Comparison of ENCODE assay signal across 9 cellular contexts in genomic region chr9:93133641-93134017, GRCh38. TPM values are rescaled to one million over a fixed set of nuclear protein-coding genes. Genes with fewer than 3 reads are reported as not detected.
DNase-seq lines count a peak whose midpoint lies in the region; ATAC-seq, FAIRE-seq and TF ChIP-seq lines count a peak whose summit lies in the region.
"Had no signal": no experiment of that assay in that cellular context is flagged by ENCODE, and none has a peak within 500 bp of the region (broad histone marks: within the 10 kb centered on the region; RNA-seq: fewer than 3 reads in every experiment).

No MANE protein-coding gene starts in this region.

- FAIRE-seq in H54 (lab: Jason Lieb, UNC), result no peak
- FAIRE-seq: islet of Langerhans had no signal

- DNase-seq in GM04504 (ENCODE audit: low read depth) (peak; percentile 60), H54 (ENCODE audit: insufficient read length, low spot score) (peak; percentile 86), WTC11 (ENCODE audit: low spot score) (peak; percentile 58), colonic mucosa (peak; percentile 81), left kidney (ENCODE audit: low read depth, low spot score) (peak; percentile 89), NCI-H526 treated with DMSO at 0.1 percent for 48 hours (lab: John Stamatoyannopoulos, UW) (no peak)
- DNase-seq in stimulated activated CD4-positive, alpha-beta T cell treated with anti-CD3 and anti-CD28 coated beads, Interleukin-4, amount 100 ng/mL, for 1 hour, result peak; percentile 47

- ATAC-seq in WTC11, result peak; percentile 25

- peak overlapping the region; percentile 92 for H2AFZ ChIP-seq in Loucy (ENCODE audit: low read length)

- H3K9me3 ChIP-seq in Loucy (ENCODE audit: insufficient read depth, low read depth, low read length), result no peaks in the 10 kb centered on the region
- H3K9me3 ChIP-seq in colonic mucosa, result no peaks in the 10 kb centered on the region

- peaks cover 20% of the 10 kb centered on the region for H3K27me3 Mint-ChIP-seq in WTC11 (ENCODE audit: low read depth)

- H3K36me3 ChIP-seq in Loucy (ENCODE audit: insufficient read depth, low read length) (no peaks in the 10 kb centered on the region), colonic mucosa (no peaks in the 10 kb centered on the region)

- peak overlapping the region; percentile 79 for H3K4me3 Mint-ChIP-seq in WTC11

- no peak overlapping the region for H3K27ac Mint-ChIP-seq in WTC11

- H3K27ac ChIP-seq in colonic mucosa, result peak overlapping the region; percentile 83

- intact Hi-C loops in colonic mucosa (cut with DNase I), result no loop called here

- peak overlapping the region; percentile 87 for H3K4me2 ChIP-seq in Loucy (ENCODE audit: low read depth, low read length, poor library complexity, severe bottlenecking)

- POLR2A ChIA-PET in WTC11 (lab: Charles Lee), result interaction anchor here (0.5 to 1.3 kb wide), 4 partner anchors 11 to 190 kb away, joined by 3 to 4 read pairs (median 4); no protein-coding TSS in a partner anchor

- H4K20me1 ChIP-seq in Loucy (ENCODE audit: insufficient read depth, low read length, poor library complexity, severe bottlenecking), result no peaks in the 10 kb centered on the region

- TF ChIP-seq POLR2A in H54 (IDR thresholded peaks at IDR 0.05; ENCODE audit: low read depth, low read length), result no peak

- H3F3A ChIP-seq in Loucy (ENCODE audit: low read depth), result no peaks in the 10 kb centered on the region

- H3K4me3 ChIP-seq in Loucy (ENCODE audit: low read length, poor library complexity, severe bottlenecking) (peak overlapping the region; percentile 77), colonic mucosa (peak overlapping the region; percentile 71)

- no peak for TF ChIP-seq CTCF in Loucy (conservative IDR thresholded peaks at IDR 0.05; ENCODE audit: low read length)
- no peak for TF ChIP-seq CTCF in WTC11 (IDR thresholded peaks at IDR 0.05)
- TF ChIP-seq CTCF in colonic mucosa (IDR thresholded peaks at IDR 0.05), result no peak

- H3K4me1 Mint-ChIP-seq in WTC11, result peaks cover 30% of the 10 kb centered on the region

- peaks cover 3% of the 10 kb centered on the region for H3K9me3 Mint-ChIP-seq in WTC11

- H3K27me3 ChIP-seq in Loucy (ENCODE audit: insufficient read depth, low read length, poor library complexity, severe bottlenecking), result no peaks in the 10 kb centered on the region
- H3K27me3 ChIP-seq in colonic mucosa, result no peaks in the 10 kb centered on the region

- no peaks in the 10 kb centered on the region for H3K9me2 ChIP-seq in Loucy (replicated peaks; ENCODE audit: low read depth, low read length)

- CTCF ChIA-PET in WTC11 (lab: Charles Lee), result interaction anchor here (0.6 to 2.6 kb wide), 12 partner anchors 10 to 171 kb away, joined by 3 to 19 read pairs (median 5); no protein-coding TSS in a partner anchor

- H3K79me2 ChIP-seq in Loucy (ENCODE audit: insufficient read depth, low read length), result no peaks in the 10 kb centered on the region

- peak overlapping the region; percentile 66 for H3K9ac ChIP-seq in Loucy (ENCODE audit: low read depth, low read length, poor library complexity, severe bottlenecking)
- peak overlapping the region; percentile 59 to 95 for H3K9ac ChIP-seq in colonic mucosa (ENCODE audit: low read depth in 2 of 2, low read length in 2 of 2)

- H3K4me1 ChIP-seq in Loucy (ENCODE audit: insufficient read depth, low read length, poor library complexity, severe bottlenecking), result peaks cover 14% of the 10 kb centered on the region
- peaks cover 23% of the 10 kb centered on the region for H3K4me1 ChIP-seq in colonic mucosa

- H3K36me3 Mint-ChIP-seq in WTC11, result no peaks in the 10 kb centered on the region

TF ChIP-seq in WTC11, 78 proteins besides CTCF, POLR2A, EP300 and RAD21 (continues in another document):
- no peak for TF ChIP-seq FOXJ3 (CRISPR knock-in tag; IDR thresholded peaks at IDR 0.05; ENCODE audit: borderline replicate concordance)
- TF ChIP-seq ZNF219 (CRISPR knock-in tag; IDR thresholded peaks at IDR 0.05; ENCODE audit: borderline replicate concordance), result no peak
- no peak for TF ChIP-seq SOX15 (CRISPR knock-in tag; IDR thresholded peaks at IDR 0.05)
- TF ChIP-seq ZNF396 (CRISPR knock-in tag; IDR thresholded peaks at IDR 0.05; ENCODE audit: borderline replicate concordance), result no peak
- no peak for TF ChIP-seq ZNF671 (CRISPR knock-in tag; IDR thresholded peaks at IDR 0.05)
- TF ChIP-seq FOXP4 (CRISPR knock-in tag; IDR thresholded peaks at IDR 0.05), result no peak
- peak; percentile 85 for TF ChIP-seq GABPB1 (CRISPR knock-in tag; IDR thresholded peaks at IDR 0.05)
- TF ChIP-seq, protein P1, sequence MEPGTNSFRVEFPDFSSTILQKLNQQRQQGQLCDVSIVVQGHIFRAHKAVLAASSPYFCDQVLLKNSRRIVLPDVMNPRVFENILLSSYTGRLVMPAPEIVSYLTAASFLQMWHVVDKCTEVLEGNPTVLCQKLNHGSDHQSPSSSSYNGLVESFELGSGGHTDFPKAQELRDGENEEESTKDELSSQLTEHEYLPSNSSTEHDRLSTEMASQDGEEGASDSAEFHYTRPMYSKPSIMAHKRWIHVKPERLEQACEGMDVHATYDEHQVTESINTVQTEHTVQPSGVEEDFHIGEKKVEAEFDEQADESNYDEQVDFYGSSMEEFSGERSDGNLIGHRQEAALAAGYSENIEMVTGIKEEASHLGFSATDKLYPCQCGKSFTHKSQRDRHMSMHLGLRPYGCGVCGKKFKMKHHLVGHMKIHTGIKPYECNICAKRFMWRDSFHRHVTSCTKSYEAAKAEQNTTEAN (CRISPR knock-in tag; IDR thresholded peaks at IDR 0.05), result no peak
- peak; percentile 53; the same call in 1 of the 2 replicates for TF ChIP-seq RELA (CRISPR knock-in tag; IDR thresholded peaks at IDR 0.05; ENCODE audit: borderline replicate concordance)
- TF ChIP-seq, protein P2, sequence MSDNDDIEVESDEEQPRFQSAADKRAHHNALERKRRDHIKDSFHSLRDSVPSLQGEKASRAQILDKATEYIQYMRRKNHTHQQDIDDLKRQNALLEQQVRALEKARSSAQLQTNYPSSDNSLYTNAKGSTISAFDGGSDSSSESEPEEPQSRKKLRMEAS (CRISPR knock-in tag; IDR thresholded peaks at IDR 0.05), result no peak; the same call in 1 of the 2 replicates
- TF ChIP-seq ESRRA (CRISPR knock-in tag; IDR thresholded peaks at IDR 0.05; ENCODE audit: borderline replicate concordance), result peak; percentile 58; the same call in 1 of the 2 replicates
- no peak for TF ChIP-seq NR1H2 (CRISPR knock-in tag; IDR thresholded peaks at IDR 0.05)
- TF ChIP-seq FOXP1 (CRISPR knock-in tag; IDR thresholded peaks at IDR 0.05; ENCODE audit: borderline replicate concordance), result 0 out of 2 replicates have a peak, but pooled peaks have one; percentile 17
- TF ChIP-seq IRF2 (CRISPR knock-in tag; IDR thresholded peaks at IDR 0.05; ENCODE audit: borderline replicate concordance, low read depth), result no peak
- peak; percentile 43; the same call in 1 of the 2 replicates for TF ChIP-seq HMGXB4 (CRISPR knock-in tag; IDR thresholded peaks at IDR 0.05)
- 0 out of 2 replicates have a peak, but pooled peaks have one; percentile 52 for TF ChIP-seq PREB (CRISPR knock-in tag; IDR thresholded peaks at IDR 0.05; ENCODE audit: borderline replicate concordance)
- TF ChIP-seq ELF4 (CRISPR knock-in tag; IDR thresholded peaks at IDR 0.05; ENCODE audit: low read depth), result no peak

RNA-seq across cellular contexts. Expression of gene NINJ1, which starts 0.4 kb away (rescaled TPM):
- total RNA-seq in WTC11 (2021), result 35.6 to 41.3 TPM (median 37.7 TPM) in 3 replicates
- total RNA-seq in colonic mucosa, result 10 to 100 TPM; 24.5 to 29.4 TPM

RNA-seq across cellular contexts. Expression of gene CARD19, which starts 37.6 kb away (rescaled TPM):
- total RNA-seq in WTC11 (2021) (30.0 to 34.5 TPM (median 32.8 TPM) in 3 replicates), colonic mucosa (10 to 100 TPM; 48.6 to 56.3 TPM)

RNA-seq across cellular contexts. Expression of gene WNK2, which starts 50.3 kb away (rescaled TPM):
- total RNA-seq in WTC11 (2021) (113 to 121 TPM (median 120 TPM) in 3 replicates), colonic mucosa (100 to 1,000 TPM; 161 to 238 TPM)
